21 cellular contexts compared by ENCODE assay signal in the genomic region with DNA sequence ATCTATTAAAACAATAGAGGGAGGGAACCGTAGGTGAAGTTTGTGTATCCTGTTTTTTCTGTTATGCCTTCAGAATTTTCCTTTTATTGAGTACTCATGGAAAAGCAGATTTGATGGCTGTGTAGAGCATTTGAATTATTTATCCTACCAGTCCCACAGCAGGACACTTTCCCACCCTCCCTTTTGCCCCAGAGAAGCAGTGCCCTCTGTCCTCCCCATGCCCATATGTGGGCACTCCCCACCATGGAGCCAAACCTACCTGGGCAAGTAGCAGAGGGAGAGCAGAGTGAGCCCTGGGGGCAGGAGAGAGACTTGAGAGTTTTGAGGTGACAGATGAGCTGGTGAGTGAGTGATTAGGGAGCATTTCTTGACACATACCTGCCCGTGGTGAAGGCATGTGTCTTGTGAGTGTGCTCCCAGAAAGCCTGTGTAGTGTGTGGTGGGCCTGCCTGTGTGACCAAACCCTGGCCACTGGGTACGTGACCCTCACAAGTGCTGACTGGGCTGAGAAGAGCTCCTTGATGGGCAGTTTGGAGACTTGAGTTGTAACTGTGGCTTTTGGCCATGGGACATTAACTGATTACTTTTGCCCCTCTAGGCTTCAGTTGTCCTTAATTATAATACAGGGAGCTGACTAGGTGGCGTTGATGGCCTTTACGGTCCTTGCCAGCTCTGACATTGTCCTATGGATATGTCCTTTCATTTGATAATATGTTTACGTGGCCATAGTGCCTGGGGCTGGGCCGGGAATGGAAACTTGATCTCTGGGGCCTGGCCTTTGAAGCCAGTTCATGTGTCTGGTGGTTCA. TPM values are rescaled to one million over a fixed set of nuclear protein-coding genes. Genes with fewer than 3 reads are reported as not detected.
DNase-seq lines count a peak whose midpoint lies in the region; ATAC-seq and TF ChIP-seq lines count a peak whose summit lies in the region.
"Had no signal": no experiment of that assay in that cellular context is flagged by ENCODE, and none has a peak within 500 bp of the region (broad histone marks: within the 10 kb centered on the region; RNA-seq: fewer than 3 reads in every experiment).

No MANE protein-coding gene starts in this region.

- peaks cover 0 to 40% (median 0%) of the 10 kb centered on the region in 9 donors for H3K36me3 ChIP-seq in heart right ventricle
- H3K36me3 ChIP-seq: prostate gland had no signal

- peaks cover 11 to 54% (median 24%) of the 10 kb centered on the region in 9 donors for H3K4me1 ChIP-seq in heart right ventricle

- peak; percentile 57 for DNase-seq in cardiac septum (ENCODE audit: low spot score)
- DNase-seq in heart right ventricle: no peak
- peak; percentile 32 for DNase-seq in activated CD8-positive, alpha-beta memory T cell treated with anti-CD3 and anti-CD28 coated beads, Interleukin-2, amount 10 ng/mL, durations not matched to agents 7 days and 5 days
- DNase-seq in myocyte (ENCODE audit: low read depth): peak; percentile 55
- DNase-seq in GM20000 (ENCODE audit: low spot score): no peak
- DNase-seq: activated CD4-positive, alpha-beta T cell treated with anti-CD3 and anti-CD28 coated beads, Interleukin-2, amount 50 U/mL, for 1 hour; central memory CD4-positive, alpha-beta T cell; DMS79; HCEC 1CT; left colon; NCI-H187; NCI-H2171 treated with DMSO at 0.1 percent for 48 hours; NCI-H524 treated with DMSO at 0.1 percent for 48 hours; SHP77 had no signal

- intact Hi-C loops in cardiac septum (cut with DNase I): loop anchor here (5.0 kb wide), 1 partner anchor 63 kb away; no protein-coding TSS in a partner anchor
- intact Hi-C loops in heart right ventricle (cut with DNase I): no loop called here

- no peak overlapping the region for H3K4me3 Mint-ChIP-seq in activated CD8-positive, alpha-beta memory T cell treated with anti-CD3 and anti-CD28 coated beads, Interleukin-2, amount 10 ng/mL, durations not matched to agents 7 days and 5 days
- H3K4me3 Mint-ChIP-seq: dendritic cell treated with granulocyte-macrophage colony-stimulating factor and Interleukin-4, amounts not matched to agents 40 ng/mL and 50 ng/mL, for 4 days; stimulated activated naive CD8-positive, alpha-beta T cell treated with anti-CD3 and anti-CD28 coated beads, Interleukin-15, Interleukin-2, amounts not matched to agents 100 ng/mL and 50 ng/mL, for 24 hours had no signal

- H3K27me3 Mint-ChIP-seq in activated CD8-positive, alpha-beta memory T cell treated with anti-CD3 and anti-CD28 coated beads, Interleukin-2, amount 10 ng/mL, durations not matched to agents 7 days and 5 days: no peaks in the 10 kb centered on the region

- H3K36me3 Mint-ChIP-seq in activated CD8-positive, alpha-beta memory T cell treated with anti-CD3 and anti-CD28 coated beads, Interleukin-2, amount 10 ng/mL, durations not matched to agents 7 days and 5 days: no peaks in the 10 kb centered on the region

- ATAC-seq in heart right ventricle (no peak), HG03175 (IDR thresholded peaks at IDR 0.05; ENCODE audit: unreplicated experiment) (no peak), GM21576 (IDR thresholded peaks at IDR 0.05; ENCODE audit: unreplicated experiment) (no peak)
- ATAC-seq in activated CD8-positive, alpha-beta memory T cell treated with anti-CD3 and anti-CD28 coated beads, Interleukin-2, amount 10 ng/mL, durations not matched to agents 7 days and 5 days: no peak
- ATAC-seq: activated naive CD4-positive, alpha-beta T cell treated with anti-CD3 and anti-CD28 coated beads, Interleukin-2, amount 50 U/mL, for 72 hours; left colon had no signal

- H3K9me3 Mint-ChIP-seq in activated CD8-positive, alpha-beta memory T cell treated with anti-CD3 and anti-CD28 coated beads, Interleukin-2, amount 10 ng/mL, durations not matched to agents 7 days and 5 days (ENCODE audit: low read depth): no peaks in the 10 kb centered on the region
- H3K9me3 Mint-ChIP-seq: activated naive CD4-positive, alpha-beta T cell treated with anti-CD3 and anti-CD28 coated beads, Interleukin-2, amount 50 U/mL, for 72 hours; dendritic cell treated with granulocyte-macrophage colony-stimulating factor and Interleukin-4, amounts not matched to agents 40 ng/mL and 50 ng/mL, for 4 days; stimulated activated naive CD8-positive, alpha-beta T cell treated with anti-CD3 and anti-CD28 coated beads, Interleukin-15, Interleukin-2, amounts not matched to agents 100 ng/mL and 50 ng/mL, for 24 hours had no signal

- H3K4me3 ChIP-seq in heart right ventricle: no peak overlapping the region
- H3K4me3 ChIP-seq: ascending aorta, prostate gland had no signal

- no peaks in the 10 kb centered on the region for H3K27me3 ChIP-seq in heart right ventricle
- H3K27me3 ChIP-seq: ascending aorta had no signal

- H3K27ac Mint-ChIP-seq in activated CD8-positive, alpha-beta memory T cell treated with anti-CD3 and anti-CD28 coated beads, Interleukin-2, amount 10 ng/mL, durations not matched to agents 7 days and 5 days: no peak overlapping the region
- H3K27ac Mint-ChIP-seq: dendritic cell treated with granulocyte-macrophage colony-stimulating factor and Interleukin-4, amounts not matched to agents 40 ng/mL and 50 ng/mL, for 4 days; stimulated activated naive CD8-positive, alpha-beta T cell treated with anti-CD3 and anti-CD28 coated beads, Interleukin-15, Interleukin-2, amounts not matched to agents 100 ng/mL and 50 ng/mL, for 24 hours had no signal

- H3K27ac ChIP-seq in heart right ventricle: no peak overlapping the region
- H3K27ac ChIP-seq: ascending aorta, prostate gland had no signal

- TF ChIP-seq CTCF in heart right ventricle (IDR thresholded peaks at IDR 0.05): no peak
- TF ChIP-seq CTCF in GM20000 (IDR thresholded peaks at IDR 0.05; ENCODE audit: extremely low read depth, missing control alignments): no peak

- H3K9me3 ChIP-seq in heart right ventricle: no peaks in the 10 kb centered on the region
- H3K9me3 ChIP-seq: ascending aorta, prostate gland had no signal

- H3K4me1 Mint-ChIP-seq in activated CD8-positive, alpha-beta memory T cell treated with anti-CD3 and anti-CD28 coated beads, Interleukin-2, amount 10 ng/mL, durations not matched to agents 7 days and 5 days: peaks cover 20% of the 10 kb centered on the region

- WGBS in heart right ventricle, 2 donors: 78 to 84% methylated on average over 7 of the region's 7 CpGs

- CTCF ChIA-PET in activated CD8-positive, alpha-beta memory T cell treated with anti-CD3 and anti-CD28 coated beads, Interleukin-2, amount 10 ng/mL, durations not matched to agents 7 days and 5 days (lab: Charles Lee): no interaction called here

RNA-seq across cellular contexts. Expression of a gene that starts 3.6 kb away (rescaled TPM):
- 21.5 TPM for total RNA-seq in cardiac septum
- 10 to 100 TPM; 17.7 to 25.8 (median 20.2) TPM for total RNA-seq in heart right ventricle
- polyA plus RNA-seq in heart right ventricle: 10 to 100 TPM; 12.9 to 13.0 TPM
- 10 to 100 TPM in 1 of 2 experiments, 1 to 10 TPM in 1; 8.0 to 11.2 TPM for total RNA-seq in activated CD8-positive, alpha-beta memory T cell treated with anti-CD3 and anti-CD28 coated beads, Interleukin-2, amount 10 ng/mL, durations not matched to agents 7 days and 5 days
- 266 and 305 TPM in 2 replicates for total RNA-seq in myocyte
- 58.6 TPM for polyA plus RNA-seq in myocyte (2012)

Comparison
In these comparisons a context has a peak if more than half of its experiments do, and no peak if none do; other contexts are left out.
1. DNase-seq: peak in cardiac septum (single experiment), activated CD8-positive, alpha-beta memory T cell treated with anti-CD3 and anti-CD28 coated beads, Interleukin-2, amount 10 ng/mL, durations not matched to agents 7 days and 5 days (single experiment) and myocyte (single experiment); none in heart right ventricle (0 of 2) and GM20000 (single experiment).